ENCODE assay signal across 15 cellular contexts in genomic region chr7:424961-425793, GRCh38.
DNase-seq lines count a peak whose midpoint lies in the region; ATAC-seq and TF ChIP-seq lines count a peak whose summit lies in the region.
"Had no signal": no experiment of that assay in that cellular context is flagged by ENCODE, and none has a peak within 500 bp of the region (broad histone marks: within the 10 kb centered on the region; RNA-seq: fewer than 3 reads in every experiment).

No MANE protein-coding gene starts in this region.

- DNase-seq in RWPE1 (ENCODE audit: low spot score) (no peak), esophagus muscularis mucosa (ENCODE audit: extremely low spot score) (no peak), midbrain (lab: John Stamatoyannopoulos, UW) (peak; percentile 71), thoracic aorta (ENCODE audit: low spot score) (peak; percentile 36), NCI-H1930 (lab: John Stamatoyannopoulos, UW) (no peak), iPS-NIHi7 (ENCODE audit: extremely low spot score) (no peak)
- no peak for DNase-seq in activated CD8-positive, alpha-beta T cell treated with anti-CD3 and anti-CD28 coated beads, Interleukin-2, amount 10 ng/mL, durations not matched to agents 7 days and 5 days
- DNase-seq: activated CD4-positive, alpha-beta T cell treated with anti-CD3 and anti-CD28 coated beads, Interleukin-2, amount 50 U/mL, for 1 hour; activated T-cell treated with anti-CD3 and anti-CD28 coated beads, Interleukin-2, amount 50 U/mL, for 48 hours; COR-L47; NCI-H2107; stimulated activated CD4-positive, alpha-beta T cell treated with anti-CD3 and anti-CD28 coated beads, Interleukin-2, amount 100 ng/mL, for 24 hours; stimulated activated CD8-positive, alpha-beta memory T cell treated with anti-CD3 and anti-CD28 coated beads, Interleukin-4, amount 100 ng/mL, for 48 hours had no signal

- no peaks in the 10 kb centered on the region for H3K9me3 Mint-ChIP-seq in activated CD8-positive, alpha-beta T cell treated with anti-CD3 and anti-CD28 coated beads, Interleukin-2, amount 10 ng/mL, durations not matched to agents 7 days and 5 days (ENCODE audit: insufficient read depth)

- H3K36me3 Mint-ChIP-seq in activated CD8-positive, alpha-beta T cell treated with anti-CD3 and anti-CD28 coated beads, Interleukin-2, amount 10 ng/mL, durations not matched to agents 7 days and 5 days (ENCODE audit: low read depth), result no peaks in the 10 kb centered on the region

- no peaks in the 10 kb centered on the region for H3K36me3 ChIP-seq in esophagus muscularis mucosa
- H3K36me3 ChIP-seq in thoracic aorta, result no peaks in the 10 kb centered on the region
- H3K36me3 ChIP-seq: prostate gland had no signal

- no peak for TF ChIP-seq EP300 in esophagus muscularis mucosa (IDR thresholded peaks at IDR 0.05)

- no peak for TF ChIP-seq POLR2A in esophagus muscularis mucosa (IDR thresholded peaks at IDR 0.05; ENCODE audit: low read depth)

- H3K27ac ChIP-seq in RWPE1 (peak overlapping the region; percentile 26; the same call in 1 of the 2 replicates), esophagus muscularis mucosa (replicated peaks in 1 of 4) (peak overlapping the region in 3 of 4 donors; percentile 48 to 73 (median 61)), thoracic aorta (peak overlapping the region in 1 of 2 donors; percentile 0)
- H3K27ac ChIP-seq: prostate gland had no signal

- 72% methylated on average over 40 of the region's 46 CpGs for WGBS in esophagus muscularis mucosa

- no peak overlapping the region for H3K27ac Mint-ChIP-seq in activated CD8-positive, alpha-beta T cell treated with anti-CD3 and anti-CD28 coated beads, Interleukin-2, amount 10 ng/mL, durations not matched to agents 7 days and 5 days

- no peak overlapping the region for H3K4me3 Mint-ChIP-seq in activated CD8-positive, alpha-beta T cell treated with anti-CD3 and anti-CD28 coated beads, Interleukin-2, amount 10 ng/mL, durations not matched to agents 7 days and 5 days

- H3K4me1 Mint-ChIP-seq in activated CD8-positive, alpha-beta T cell treated with anti-CD3 and anti-CD28 coated beads, Interleukin-2, amount 10 ng/mL, durations not matched to agents 7 days and 5 days (ENCODE audit: low read depth), result no peaks in the 10 kb centered on the region

- CTCF ChIA-PET in RWPE1 (lab: Yijun Ruan, JAX), result no interaction called here
- CTCF ChIA-PET in activated CD8-positive, alpha-beta T cell treated with anti-CD3 and anti-CD28 coated beads, Interleukin-2, amount 10 ng/mL, durations not matched to agents 7 days and 5 days (lab: Charles Lee), result no interaction called here

- intact Hi-C loops in esophagus muscularis mucosa (cut with DNase I), result no loop called here

- TF ChIP-seq CTCF in RWPE1 (conservative IDR thresholded peaks at IDR 0.05; ENCODE audit: low read depth) (no peak), esophagus muscularis mucosa (IDR thresholded peaks at IDR 0.05) (no peak), thoracic aorta (IDR thresholded peaks at IDR 0.05) (no peak)

- ATAC-seq in thoracic aorta (ENCODE audit: insufficient number of reproducible peaks, low FRiP score, low read depth) (peak; percentile 45), HG02870 (IDR thresholded peaks at IDR 0.05; ENCODE audit: unreplicated experiment) (no peak)
- ATAC-seq in activated CD8-positive, alpha-beta T cell treated with anti-CD3 and anti-CD28 coated beads, Interleukin-2, amount 10 ng/mL, durations not matched to agents 7 days and 5 days, result no peak

- H3K27me3 ChIP-seq in esophagus muscularis mucosa, result peaks cover 0 to 36% (median 0%) of the 10 kb centered on the region in 4 donors
- H3K27me3 ChIP-seq in thoracic aorta (replicated peaks; ENCODE audit: insufficient read depth), result no peaks in the 10 kb centered on the region

- H3K4me1 ChIP-seq in esophagus muscularis mucosa (peaks cover 6 to 22% (median 16%) of the 10 kb centered on the region in 4 donors), thoracic aorta (ENCODE audit: control insufficient read depth in 1 of 2, low read depth in 2 of 2) (peaks cover 13 to 21% of the 10 kb centered on the region in 2 donors)
- H3K4me1 ChIP-seq: prostate gland had no signal

- no peaks in the 10 kb centered on the region for H3K27me3 Mint-ChIP-seq in activated CD8-positive, alpha-beta T cell treated with anti-CD3 and anti-CD28 coated beads, Interleukin-2, amount 10 ng/mL, durations not matched to agents 7 days and 5 days (ENCODE audit: low read depth)

- H3K4me3 ChIP-seq in esophagus muscularis mucosa (peak overlapping the region in 3 of 4 donors; percentile 14 to 23 (median 22)), thoracic aorta (peak overlapping the region; percentile 46)
- H3K4me3 ChIP-seq: prostate gland had no signal

- H3K9me3 ChIP-seq in esophagus muscularis mucosa (no peaks in the 10 kb centered on the region), thoracic aorta (no peaks in the 10 kb centered on the region)
- H3K9me3 ChIP-seq: prostate gland had no signal

- POLR2A ChIA-PET in RWPE1 (lab: Yijun Ruan, JAX; ENCODE audit: low non-redundant PET), result no interaction called here
- POLR2A ChIA-PET in activated CD8-positive, alpha-beta T cell treated with anti-CD3 and anti-CD28 coated beads, Interleukin-2, amount 10 ng/mL, durations not matched to agents 7 days and 5 days (lab: Charles Lee), result no interaction called here

Comparison
In these comparisons a context has a peak if more than half of its experiments do, and no peak if none do; other contexts are left out.
1. DNase-seq: peak in midbrain (single experiment) and thoracic aorta (single experiment); none in RWPE1 (single experiment), esophagus muscularis mucosa (single experiment), NCI-H1930 (0 of 2), activated CD8-positive, alpha-beta T cell treated with anti-CD3 and anti-CD28 coated beads, Interleukin-2, amount 10 ng/mL, durations not matched to agents 7 days and 5 days (single experiment) and iPS-NIHi7 (single experiment).